ENCODE assay signal across 1 cellular context in the genomic region with DNA sequence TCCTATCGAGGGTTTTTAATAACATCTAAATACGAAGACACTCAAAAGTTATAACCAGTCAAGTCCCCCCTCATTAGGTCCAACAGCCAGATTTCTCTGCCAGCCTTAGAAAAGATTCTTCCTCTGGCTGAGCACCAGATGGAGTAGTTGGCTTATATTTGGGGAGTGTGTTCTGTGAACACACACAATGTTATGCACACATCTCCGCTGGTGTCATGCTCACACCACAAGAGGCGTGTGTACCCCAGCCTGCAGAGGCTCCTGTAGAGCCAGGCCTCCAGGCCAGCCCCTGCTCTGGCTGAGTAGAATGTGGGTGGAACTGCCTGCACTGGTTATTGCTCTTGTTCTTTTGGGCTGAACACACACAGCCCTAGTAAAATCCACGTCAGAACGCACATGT.
TF ChIP-seq lines count a peak whose summit lies in the region.

No MANE protein-coding gene starts in this region.

TF ChIP-seq in GM12878, 131 proteins besides CTCF, POLR2A, EP300 and RAD21 (continued from another document):
- TF ChIP-seq, protein P1, sequence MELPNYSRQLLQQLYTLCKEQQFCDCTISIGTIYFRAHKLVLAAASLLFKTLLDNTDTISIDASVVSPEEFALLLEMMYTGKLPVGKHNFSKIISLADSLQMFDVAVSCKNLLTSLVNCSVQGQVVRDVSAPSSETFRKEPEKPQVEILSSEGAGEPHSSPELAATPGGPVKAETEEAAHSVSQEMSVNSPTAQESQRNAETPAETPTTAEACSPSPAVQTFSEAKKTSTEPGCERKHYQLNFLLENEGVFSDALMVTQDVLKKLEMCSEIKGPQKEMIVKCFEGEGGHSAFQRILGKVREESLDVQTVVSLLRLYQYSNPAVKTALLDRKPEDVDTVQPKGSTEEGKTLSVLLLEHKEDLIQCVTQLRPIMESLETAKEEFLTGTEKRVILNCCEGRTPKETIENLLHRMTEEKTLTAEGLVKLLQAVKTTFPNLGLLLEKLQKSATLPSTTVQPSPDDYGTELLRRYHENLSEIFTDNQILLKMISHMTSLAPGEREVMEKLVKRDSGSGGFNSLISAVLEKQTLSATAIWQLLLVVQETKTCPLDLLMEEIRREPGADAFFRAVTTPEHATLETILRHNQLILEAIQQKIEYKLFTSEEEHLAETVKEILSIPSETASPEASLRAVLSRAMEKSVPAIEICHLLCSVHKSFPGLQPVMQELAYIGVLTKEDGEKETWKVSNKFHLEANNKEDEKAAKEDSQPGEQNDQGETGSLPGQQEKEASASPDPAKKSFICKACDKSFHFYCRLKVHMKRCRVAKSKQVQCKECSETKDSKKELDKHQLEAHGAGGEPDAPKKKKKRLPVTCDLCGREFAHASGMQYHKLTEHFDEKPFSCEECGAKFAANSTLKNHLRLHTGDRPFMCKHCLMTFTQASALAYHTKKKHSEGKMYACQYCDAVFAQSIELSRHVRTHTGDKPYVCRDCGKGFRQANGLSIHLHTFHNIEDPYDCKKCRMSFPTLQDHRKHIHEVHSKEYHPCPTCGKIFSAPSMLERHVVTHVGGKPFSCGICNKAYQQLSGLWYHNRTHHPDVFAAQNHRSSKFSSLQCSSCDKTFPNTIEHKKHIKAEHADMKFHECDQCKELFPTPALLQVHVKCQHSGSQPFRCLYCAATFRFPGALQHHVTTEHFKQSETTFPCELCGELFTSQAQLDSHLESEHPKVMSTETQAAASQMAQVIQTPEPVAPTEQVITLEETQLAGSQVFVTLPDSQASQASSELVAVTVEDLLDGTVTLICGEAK (IDR thresholded peaks at IDR 0.05; ENCODE audit: borderline replicate concordance), result no peak
- TF ChIP-seq MEF2B (IDR thresholded peaks at IDR 0.05; ENCODE audit: partially characterized antibody, poor library complexity, severe bottlenecking) (no peak), CREB1 (IDR thresholded peaks at IDR 0.05; ENCODE audit: low read depth) (no peak), SPI1 (IDR thresholded peaks at IDR 0.05; ENCODE audit: borderline replicate concordance, insufficient read depth, low read depth, low read length) (no peak)
